In the genomic region with DNA sequence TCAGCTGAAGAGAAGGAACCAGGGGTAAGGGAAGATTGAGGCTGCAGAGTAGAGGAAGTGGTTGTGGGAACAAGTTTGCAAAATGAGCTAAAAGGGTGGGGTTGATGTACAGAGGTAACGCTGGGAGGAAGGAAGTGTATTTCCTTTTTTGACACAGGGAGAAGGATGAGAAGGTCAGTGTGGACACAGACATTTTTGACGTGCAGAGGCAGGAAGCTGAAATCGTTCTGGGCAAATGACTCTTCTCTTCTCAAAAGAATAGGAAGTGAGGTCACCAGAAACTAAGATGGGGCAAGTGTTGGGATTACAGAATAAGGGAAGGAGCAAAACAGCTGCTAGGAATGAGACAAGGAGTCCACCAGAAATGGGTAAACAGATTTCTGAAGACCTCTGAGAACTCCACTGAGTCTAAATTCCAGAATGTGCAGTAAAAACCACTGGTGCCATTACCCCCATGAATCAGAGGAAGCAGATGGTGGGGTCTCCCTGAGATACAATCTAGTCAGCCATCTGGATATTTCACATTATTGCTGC, we compare ENCODE assay signal across 7 cellular contexts. TPM values are rescaled to one million over a fixed set of nuclear protein-coding genes. Genes with fewer than 3 reads are reported as not detected.
DNase-seq lines count a peak whose midpoint lies in the region; ATAC-seq, FAIRE-seq and TF ChIP-seq lines count a peak whose summit lies in the region.

No MANE protein-coding gene starts in this region.

- peak overlapping the region; percentile 83 to 85 for H3K27ac ChIP-seq in breast epithelium

- no peaks in the 10 kb centered on the region for H3K79me2 ChIP-seq in Loucy (ENCODE audit: insufficient read depth, low read length)

- TF ChIP-seq POLR2A in breast epithelium (IDR thresholded peaks at IDR 0.05): no peak

- peaks cover 0 to 5% of the 10 kb centered on the region in 2 donors for H3K4me1 Mint-ChIP-seq in natural killer cell

- H3K9me3 ChIP-seq in Loucy (ENCODE audit: insufficient read depth, low read depth, low read length): peaks cover 18% of the 10 kb centered on the region; the same call in 1 of the 2 replicates
- H3K9me3 ChIP-seq in breast epithelium: no peaks in the 10 kb centered on the region

- peak; percentile 59 to 87 (median 71) for ATAC-seq in natural killer cell
- ATAC-seq in GM21360 (IDR thresholded peaks at IDR 0.05; ENCODE audit: unreplicated experiment): no peak

- H3K36me3 ChIP-seq in Loucy (ENCODE audit: insufficient read depth, low read length) (no peaks in the 10 kb centered on the region), breast epithelium (no peaks in the 10 kb centered on the region)

- H3K9me2 ChIP-seq in Loucy (replicated peaks; ENCODE audit: low read depth, low read length): no peaks in the 10 kb centered on the region

- DNase-seq in GM19239 (ENCODE audit: insufficient read length, low spot score) (no peak), breast epithelium (ENCODE audit: low spot score in 2 of 2) (no peak), natural killer cell (no peak), GM03348 (ENCODE audit: low spot score) (no peak), NCI-H146 (lab: John Stamatoyannopoulos, UW) (no peak)

- TF ChIP-seq CTCF in Loucy (conservative IDR thresholded peaks at IDR 0.05; ENCODE audit: low read length): no peak
- TF ChIP-seq CTCF in breast epithelium (IDR thresholded peaks at IDR 0.05): no peak
- TF ChIP-seq CTCF in natural killer cell (IDR thresholded peaks at IDR 0.05): no peak

- H3K4me1 ChIP-seq in Loucy (ENCODE audit: insufficient read depth, low read length, poor library complexity, severe bottlenecking): peaks cover 46% of the 10 kb centered on the region
- peaks cover 4% of the 10 kb centered on the region in 2 donors for H3K4me1 ChIP-seq in breast epithelium

- no peaks in the 10 kb centered on the region for H4K20me1 ChIP-seq in Loucy (ENCODE audit: insufficient read depth, low read length, poor library complexity, severe bottlenecking)

- H3K9ac ChIP-seq in Loucy (ENCODE audit: low read depth, low read length, poor library complexity, severe bottlenecking): peak overlapping the region; percentile 55

- no peak overlapping the region for H3K4me3 Mint-ChIP-seq in natural killer cell

- H3K27me3 ChIP-seq in Loucy (ENCODE audit: insufficient read depth, low read length, poor library complexity, severe bottlenecking): no peaks in the 10 kb centered on the region
- no peaks in the 10 kb centered on the region for H3K27me3 ChIP-seq in breast epithelium

- intact Hi-C loops in breast epithelium (cut with DNase I; ENCODE audit: low total_unique reads): no loop called here
- intact Hi-C loops in natural killer cell (cut with micrococcal nuclease): no loop called here

- peak overlapping the region; percentile 63 for H3K4me3 ChIP-seq in Loucy (ENCODE audit: low read length, poor library complexity, severe bottlenecking)
- no peak overlapping the region for H3K4me3 ChIP-seq in breast epithelium

- no peak overlapping the region for H2AFZ ChIP-seq in Loucy (ENCODE audit: low read length)

- H3K4me2 ChIP-seq in Loucy (ENCODE audit: low read depth, low read length, poor library complexity, severe bottlenecking): peak overlapping the region; percentile 86

- H3K27ac Mint-ChIP-seq in natural killer cell: no peak overlapping the region

- FAIRE-seq in GM19239 (lab: Jason Lieb, UNC): peak; percentile 26

- no peaks in the 10 kb centered on the region for H3K36me3 Mint-ChIP-seq in natural killer cell

- H3K27me3 Mint-ChIP-seq in natural killer cell (ENCODE audit: low read depth in 2 of 2): no peaks in the 10 kb centered on the region

- peaks cover 26% of the 10 kb centered on the region for H3F3A ChIP-seq in Loucy (ENCODE audit: low read depth)

- no peaks in the 10 kb centered on the region for H3K9me3 Mint-ChIP-seq in natural killer cell

RNA-seq across cellular contexts. Expression of gene RNF149, which starts 20.0 kb away (rescaled TPM):
- 100 to 1,000 TPM in 1 of 3 donors, 10 to 100 TPM in 2; 65.6 to 101 (median 75.4) TPM for total RNA-seq in breast epithelium
- 100 to 1,000 TPM; 133 to 151 (median 149) TPM for total RNA-seq in natural killer cell

RNA-seq across cellular contexts. Expression of gene CREG2, which starts 58.8 kb away (rescaled TPM):
- under 1 TPM in 1 of 3 donors, not detected in 2; under 0.01 TPM for total RNA-seq in breast epithelium
- not detected for total RNA-seq in natural killer cell
